17 cellular contexts compared by ENCODE assay signal in genomic region chr7:68699090-68699711, GRCh38.
DNase-seq lines count a peak whose midpoint lies in the region; FAIRE-seq and TF ChIP-seq lines count a peak whose summit lies in the region.
"Had no signal": no experiment of that assay in that cellular context is flagged by ENCODE, and none has a peak within 500 bp of the region (broad histone marks: within the 10 kb centered on the region; RNA-seq: fewer than 3 reads in every experiment).

No MANE protein-coding gene starts in this region.

- H3K4me1 Mint-ChIP-seq in mesothelial cell of epicardium = peaks cover 4% of the 10 kb centered on the region
- H3K4me1 Mint-ChIP-seq: activated CD4-positive, alpha-beta memory T cell treated with anti-CD3 and anti-CD28 coated beads, Interleukin-2, amount 10 ng/mL, durations not matched to agents 7 days and 5 days; naive B cell; stimulated activated naive CD8-positive, alpha-beta T cell treated with anti-CD3 and anti-CD28 coated beads, Interleukin-15, amount 100 ng/mL, for 72 hours had no signal

- no peak for TF ChIP-seq CTCF in mesothelial cell of epicardium (IDR thresholded peaks at IDR 0.05; ENCODE audit: unreplicated experiment)

- DNase-seq in GM04504 (ENCODE audit: low read depth) (peak; percentile 49), amniotic epithelial cell (ENCODE audit: low read depth) (peak; percentile 78), glomerular visceral epithelial cell (ENCODE audit: extremely low spot score) (peak; percentile 81), urothelium cell line (ENCODE audit: low spot score) (peak; percentile 76), hypothalamus (lab: John Stamatoyannopoulos, UW) (no peak), mesothelial cell of epicardium (ENCODE audit: low spot score in 2 of 2, unreplicated experiment in 2 of 2) (no peak)
- no peak for DNase-seq in activated CD4-positive, alpha-beta T cell treated with anti-CD3 and anti-CD28 coated beads, Interleukin-2, amount 50 U/mL, for 48 hours
- DNase-seq: activated CD4-positive, alpha-beta memory T cell treated with anti-CD3 and anti-CD28 coated beads, Interleukin-2, amount 10 ng/mL, durations not matched to agents 7 days and 5 days; CD4-positive, alpha-beta T cell; colonic mucosa; EL; left ventricle myocardium inferior; naive B cell; NCI-H1694 treated with DMSO at 0.1 percent for 48 hours; NCI-H510A; psoas muscle; stimulated activated naive CD8-positive, alpha-beta T cell treated with anti-CD3 and anti-CD28 coated beads, Interleukin-15, amount 100 ng/mL, for 72 hours had no signal

- no peak for FAIRE-seq in urothelium cell line (lab: Jason Lieb, UNC)

- peaks cover 1% of the 10 kb centered on the region for H3K27me3 Mint-ChIP-seq in mesothelial cell of epicardium (ENCODE audit: low read depth)
- H3K27me3 Mint-ChIP-seq: activated CD4-positive, alpha-beta memory T cell treated with anti-CD3 and anti-CD28 coated beads, Interleukin-2, amount 10 ng/mL, durations not matched to agents 7 days and 5 days; CD4-positive, alpha-beta T cell; stimulated activated naive CD8-positive, alpha-beta T cell treated with anti-CD3 and anti-CD28 coated beads, Interleukin-15, amount 100 ng/mL, for 72 hours had no signal

- no peaks in the 10 kb centered on the region for H3K36me3 Mint-ChIP-seq in mesothelial cell of epicardium
- H3K36me3 Mint-ChIP-seq: naive B cell had no signal

- no peak overlapping the region for H3K27ac Mint-ChIP-seq in mesothelial cell of epicardium
- H3K27ac Mint-ChIP-seq: activated CD4-positive, alpha-beta memory T cell treated with anti-CD3 and anti-CD28 coated beads, Interleukin-2, amount 10 ng/mL, durations not matched to agents 7 days and 5 days; CD4-positive, alpha-beta T cell; stimulated activated naive CD8-positive, alpha-beta T cell treated with anti-CD3 and anti-CD28 coated beads, Interleukin-15, amount 100 ng/mL, for 72 hours had no signal

- H3K9me3 Mint-ChIP-seq in mesothelial cell of epicardium = peaks cover 14% of the 10 kb centered on the region

- no peak overlapping the region for H3K4me3 Mint-ChIP-seq in mesothelial cell of epicardium
- H3K4me3 Mint-ChIP-seq: activated CD4-positive, alpha-beta memory T cell treated with anti-CD3 and anti-CD28 coated beads, Interleukin-2, amount 10 ng/mL, durations not matched to agents 7 days and 5 days; CD4-positive, alpha-beta T cell; naive B cell; stimulated activated naive CD8-positive, alpha-beta T cell treated with anti-CD3 and anti-CD28 coated beads, Interleukin-15, amount 100 ng/mL, for 72 hours had no signal

Comparison
In these comparisons a context has a peak if more than half of its experiments do, and no peak if none do; other contexts are left out.
1. DNase-seq: peak in GM04504 (single experiment), amniotic epithelial cell (single experiment), glomerular visceral epithelial cell (single experiment) and urothelium cell line (single experiment); none in activated CD4-positive, alpha-beta T cell treated with anti-CD3 and anti-CD28 coated beads, Interleukin-2, amount 50 U/mL, for 48 hours (0 of 2), hypothalamus (0 of 51) and mesothelial cell of epicardium (0 of 2).